ENCODE assay signal across 17 cellular contexts in the genomic region with DNA sequence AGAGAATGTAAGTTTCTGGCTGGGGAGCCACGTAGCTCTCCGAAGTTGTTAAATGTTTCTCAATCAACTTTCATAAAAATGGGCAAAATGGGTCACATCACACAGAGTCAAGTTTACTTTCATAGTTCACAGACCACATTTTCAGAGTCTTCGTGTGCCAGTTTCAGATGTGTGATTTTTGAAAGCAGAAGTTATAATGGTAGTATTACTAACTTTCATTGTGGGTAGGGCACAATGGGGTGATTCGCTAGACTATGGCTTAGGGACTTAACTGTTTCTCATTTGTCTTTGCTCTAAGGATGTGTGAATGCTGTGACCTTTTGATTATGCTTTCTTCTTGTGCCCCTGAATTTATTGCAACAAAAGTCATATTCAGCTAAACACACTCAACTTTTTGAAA.
DNase-seq lines count a peak whose midpoint lies in the region; ATAC-seq, FAIRE-seq and TF ChIP-seq lines count a peak whose summit lies in the region.
"Had no signal": no experiment of that assay in that cellular context is flagged by ENCODE, and none has a peak within 500 bp of the region (broad histone marks: within the 10 kb centered on the region; RNA-seq: fewer than 3 reads in every experiment).

No MANE protein-coding gene starts in this region.

- no peaks in the 10 kb centered on the region for H3K27me3 Mint-ChIP-seq in activated T-helper 17 cell treated with anti-CD3 and anti-CD28 coated beads, Interleukin-2, amount 50 U/mL, for 72 hours

- TF ChIP-seq POLR2A in GM12892 (IDR thresholded peaks at IDR 0.05; ENCODE audit: low read depth, low read length): no peak

- H3K9me3 Mint-ChIP-seq in activated T-helper 17 cell treated with anti-CD3 and anti-CD28 coated beads, Interleukin-2, amount 50 U/mL, for 72 hours: no peaks in the 10 kb centered on the region

- DNase-seq in stimulated activated CD4-positive, alpha-beta T cell treated with anti-CD3 and anti-CD28 coated beads, Interleukin-4, amount 100 ng/mL, for 24 hours: peak; percentile 31
- DNase-seq in stimulated activated CD4-positive, alpha-beta T cell treated with anti-CD3 and anti-CD28 coated beads, Interleukin-2, amount 100 ng/mL, for 24 hours: no peak
- DNase-seq in GM12892 (ENCODE audit: insufficient read length) (no peak), OCI-M2 (lab: John Stamatoyannopoulos, UW; ENCODE audit: unreplicated experiment) (no peak)
- DNase-seq in stimulated activated CD8-positive, alpha-beta memory T cell treated with anti-CD3 and anti-CD28 coated beads, Interleukin-4, amount 100 ng/mL, for 48 hours: no peak
- DNase-seq: activated effector memory CD4-positive, alpha-beta T cell treated with Interleukin-2 at 50 U/mL for 16 hours; mucosa of descending colon; NCI-H187; NCI-H69; SJCRH30 had no signal

- no peak for FAIRE-seq in GM12892 (lab: Jason Lieb, UNC)
- FAIRE-seq: endometrium, K562, keratinocyte had no signal

- H3K4me1 Mint-ChIP-seq in activated T-helper 17 cell treated with anti-CD3 and anti-CD28 coated beads, Interleukin-2, amount 50 U/mL, for 72 hours: peaks cover 40% of the 10 kb centered on the region

- H3K4me3 Mint-ChIP-seq in activated T-helper 17 cell treated with anti-CD3 and anti-CD28 coated beads, Interleukin-2, amount 50 U/mL, for 72 hours: peak overlapping the region; percentile 59

- peaks cover 81% of the 10 kb centered on the region for H3K36me3 Mint-ChIP-seq in activated T-helper 17 cell treated with anti-CD3 and anti-CD28 coated beads, Interleukin-2, amount 50 U/mL, for 72 hours (ENCODE audit: low read depth)

- peak overlapping the region; percentile 20 for H3K27ac Mint-ChIP-seq in activated T-helper 17 cell treated with anti-CD3 and anti-CD28 coated beads, Interleukin-2, amount 50 U/mL, for 72 hours
- H3K27ac Mint-ChIP-seq: progenitor cell of endocrine pancreas had no signal

- ATAC-seq in HG03521 (IDR thresholded peaks at IDR 0.05; ENCODE audit: unreplicated experiment) (peak; percentile 56), GM19328 (IDR thresholded peaks at IDR 0.05; ENCODE audit: unreplicated experiment) (no peak)
- ATAC-seq in activated T-helper 17 cell treated with anti-CD3 and anti-CD28 coated beads, Interleukin-2, amount 50 U/mL, for 72 hours (replicated peaks): peak; percentile 92
- ATAC-seq: K562, mucosa of descending colon had no signal
